1 cellular context compared by ENCODE assay signal in genomic region chr6:12595161-12595792, GRCh38.
TF ChIP-seq lines count a peak whose summit lies in the region.

No MANE protein-coding gene starts in this region.

TF ChIP-seq in HepG2, 621 proteins besides CTCF, POLR2A, EP300 and RAD21 (continued from another document):
- no peak for TF ChIP-seq SNAI1 (CRISPR knock-in tag; IDR thresholded peaks at IDR 0.05; ENCODE audit: borderline replicate concordance)
